ENCODE assay signal across 26 cellular contexts in the genomic region with DNA sequence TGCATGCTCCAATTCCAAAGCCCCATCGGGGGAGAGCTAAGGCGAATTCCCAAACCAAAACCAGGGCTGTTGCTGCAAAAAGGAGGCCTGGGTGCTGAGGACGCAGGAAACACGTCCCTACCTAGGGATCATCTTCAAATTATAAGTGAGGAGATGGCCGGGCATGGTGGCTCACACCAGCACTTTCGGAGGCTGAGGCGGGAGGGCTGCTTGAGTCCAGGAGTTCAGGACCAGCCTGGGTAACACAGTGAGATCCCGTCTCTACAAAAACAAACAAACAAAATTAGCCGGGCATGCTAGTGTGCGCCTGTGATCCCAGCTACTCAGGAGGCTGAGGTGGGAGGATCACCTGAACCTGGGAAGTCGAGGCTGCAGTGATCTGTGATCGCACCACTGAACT.
"Had no signal": no experiment of that assay in that cellular context is flagged by ENCODE, and none has a peak within 500 bp of the region (broad histone marks: within the 10 kb centered on the region; RNA-seq: fewer than 3 reads in every experiment).

No MANE protein-coding gene starts in this region.

- H3K27ac ChIP-seq: coronary artery, esophagus muscularis mucosa, foreskin keratinocyte, gastroesophageal sphincter, heart left ventricle, psoas muscle, right lobe of liver, thyroid gland had no signal

- H3K27ac Mint-ChIP-seq: nephron; stimulated activated naive CD8-positive, alpha-beta T cell treated with anti-CD3 and anti-CD28 coated beads, Interleukin-15, amount 100 ng/mL, for 72 hours; type B pancreatic cell had no signal

- H3K27me3 Mint-ChIP-seq: naive thymus-derived CD4-positive, alpha-beta T cell; stimulated activated naive CD8-positive, alpha-beta T cell treated with anti-CD3 and anti-CD28 coated beads, Interleukin-15, amount 100 ng/mL, for 72 hours; type B pancreatic cell had no signal

- H3K4me3 Mint-ChIP-seq: central memory CD8-positive, alpha-beta T cell; naive thymus-derived CD4-positive, alpha-beta T cell; nephron; stimulated activated naive CD8-positive, alpha-beta T cell treated with anti-CD3 and anti-CD28 coated beads, Interleukin-15, amount 100 ng/mL, for 72 hours; type B pancreatic cell had no signal

- DNase-seq: dermis blood vessel endothelial cell; effector memory CD4-positive, alpha-beta T cell; foreskin keratinocyte; hippocampal formation; kidney glomerular epithelial cell; mesenchymal stem cell; midbrain; naive thymus-derived CD4-positive, alpha-beta T cell; nucleus accumbens; psoas muscle; right lobe of liver; small intestine; stimulated activated CD4-positive, alpha-beta T cell treated with anti-CD3 and anti-CD28 coated beads, Interleukin-12 subunit alpha, Interleukin-12 subunit beta, amount 100 ng/mL, for 4 hours; stimulated activated CD4-positive, alpha-beta T cell treated with anti-CD3 and anti-CD28 coated beads, Interleukin-1b, Interleukin-23, amount 100 ng/mL, for 48 hours; stimulated activated CD4-positive, alpha-beta T cell treated with anti-CD3 and anti-CD28 coated beads, Interleukin-4, amount 100 ng/mL, for 1 hour; stimulated activated CD8-positive, alpha-beta memory T cell treated with anti-CD3 and anti-CD28 coated beads, Interleukin-4, amount 100 ng/mL, for 48 hours; stimulated activated naive CD4-positive, alpha-beta T cell; stimulated activated naive CD8-positive, alpha-beta T cell treated with anti-CD3 and anti-CD28 coated beads, Interleukin-15, amount 100 ng/mL, for 72 hours had no signal

- H3K9me3 Mint-ChIP-seq: central memory CD8-positive, alpha-beta T cell; naive thymus-derived CD4-positive, alpha-beta T cell; nephron; stimulated activated naive CD8-positive, alpha-beta T cell treated with anti-CD3 and anti-CD28 coated beads, Interleukin-15, amount 100 ng/mL, for 72 hours; type B pancreatic cell had no signal

- H3K9me3 ChIP-seq: esophagus muscularis mucosa, gastroesophageal sphincter, heart left ventricle, psoas muscle, right lobe of liver, thyroid gland had no signal

- H3K4me1 Mint-ChIP-seq: central memory CD8-positive, alpha-beta T cell; naive thymus-derived CD4-positive, alpha-beta T cell; stimulated activated naive CD8-positive, alpha-beta T cell treated with anti-CD3 and anti-CD28 coated beads, Interleukin-15, amount 100 ng/mL, for 72 hours had no signal

- H3K36me3 ChIP-seq: thyroid gland had no signal

- H3K4me3 ChIP-seq: coronary artery, esophagus muscularis mucosa, gastroesophageal sphincter, heart left ventricle, psoas muscle, right lobe of liver, thyroid gland had no signal

- H3K4me1 ChIP-seq: foreskin keratinocyte, right lobe of liver had no signal

- H3K36me3 Mint-ChIP-seq: naive thymus-derived CD4-positive, alpha-beta T cell had no signal

- H3K27me3 ChIP-seq: esophagus muscularis mucosa, foreskin keratinocyte, gastroesophageal sphincter, heart left ventricle, right lobe of liver, thyroid gland had no signal

- ATAC-seq: foreskin keratinocyte; gastroesophageal sphincter; heart left ventricle; naive thymus-derived CD4-positive, alpha-beta T cell; right lobe of liver; stimulated activated naive CD8-positive, alpha-beta T cell treated with anti-CD3 and anti-CD28 coated beads, Interleukin-15, amount 100 ng/mL, for 72 hours had no signal
